Comparison of ENCODE assay signal across 1 cellular context in the genomic region with DNA sequence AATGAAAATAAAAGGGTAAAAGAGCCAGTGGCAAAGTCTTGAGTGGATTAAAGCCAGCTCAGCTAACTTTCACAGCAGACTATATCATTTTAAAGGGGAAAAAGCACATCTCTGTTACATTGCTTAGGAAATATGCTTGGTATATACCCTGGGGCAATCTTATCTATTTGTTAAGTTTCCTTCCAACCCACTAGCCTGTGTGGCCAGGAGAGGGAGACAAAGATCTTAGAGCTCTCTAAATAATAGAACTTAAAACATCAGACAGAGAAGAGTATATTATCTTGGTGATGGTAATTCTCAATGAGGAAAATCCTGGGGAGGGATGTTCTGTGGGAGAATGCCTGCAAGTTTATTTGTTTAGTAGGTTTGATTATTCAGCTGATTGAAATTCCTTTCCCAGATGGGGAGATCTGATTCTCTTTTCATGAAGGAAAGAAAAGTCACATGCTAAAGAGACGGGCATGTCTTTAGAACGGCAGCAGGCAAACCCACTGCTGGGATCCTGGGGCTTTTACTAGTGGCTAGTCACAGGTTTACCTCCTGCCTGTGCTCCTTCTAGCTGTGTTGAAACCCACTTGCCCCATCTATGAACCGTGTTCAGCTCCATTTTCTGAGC.
TF ChIP-seq lines count a peak whose summit lies in the region.

No MANE protein-coding gene starts in this region.

TF ChIP-seq in WTC11, 78 proteins besides CTCF, POLR2A, EP300 and RAD21 (continued from another document):
- TF ChIP-seq, protein P1, sequence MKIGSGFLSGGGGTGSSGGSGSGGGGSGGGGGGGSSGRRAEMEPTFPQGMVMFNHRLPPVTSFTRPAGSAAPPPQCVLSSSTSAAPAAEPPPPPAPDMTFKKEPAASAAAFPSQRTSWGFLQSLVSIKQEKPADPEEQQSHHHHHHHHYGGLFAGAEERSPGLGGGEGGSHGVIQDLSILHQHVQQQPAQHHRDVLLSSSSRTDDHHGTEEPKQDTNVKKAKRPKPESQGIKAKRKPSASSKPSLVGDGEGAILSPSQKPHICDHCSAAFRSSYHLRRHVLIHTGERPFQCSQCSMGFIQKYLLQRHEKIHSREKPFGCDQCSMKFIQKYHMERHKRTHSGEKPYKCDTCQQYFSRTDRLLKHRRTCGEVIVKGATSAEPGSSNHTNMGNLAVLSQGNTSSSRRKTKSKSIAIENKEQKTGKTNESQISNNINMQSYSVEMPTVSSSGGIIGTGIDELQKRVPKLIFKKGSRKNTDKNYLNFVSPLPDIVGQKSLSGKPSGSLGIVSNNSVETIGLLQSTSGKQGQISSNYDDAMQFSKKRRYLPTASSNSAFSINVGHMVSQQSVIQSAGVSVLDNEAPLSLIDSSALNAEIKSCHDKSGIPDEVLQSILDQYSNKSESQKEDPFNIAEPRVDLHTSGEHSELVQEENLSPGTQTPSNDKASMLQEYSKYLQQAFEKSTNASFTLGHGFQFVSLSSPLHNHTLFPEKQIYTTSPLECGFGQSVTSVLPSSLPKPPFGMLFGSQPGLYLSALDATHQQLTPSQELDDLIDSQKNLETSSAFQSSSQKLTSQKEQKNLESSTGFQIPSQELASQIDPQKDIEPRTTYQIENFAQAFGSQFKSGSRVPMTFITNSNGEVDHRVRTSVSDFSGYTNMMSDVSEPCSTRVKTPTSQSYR (CRISPR knock-in tag; IDR thresholded peaks at IDR 0.05), result no peak
